1 cellular context compared by ENCODE assay signal in genomic region chr6:37972994-37973757, GRCh38.
TF ChIP-seq lines count a peak whose summit lies in the region.

No MANE protein-coding gene starts in this region.

TF ChIP-seq in HEK293, 187 proteins besides CTCF, POLR2A, EP300 and RAD21 (continued from another document):
- no peak for TF ChIP-seq ZNF639 (tag by site-specific recombination; IDR thresholded peaks at IDR 0.05)
TF ChIP-seq in HEK293: peak in this region for 4.
